21 cellular contexts compared by ENCODE assay signal in the genomic region with DNA sequence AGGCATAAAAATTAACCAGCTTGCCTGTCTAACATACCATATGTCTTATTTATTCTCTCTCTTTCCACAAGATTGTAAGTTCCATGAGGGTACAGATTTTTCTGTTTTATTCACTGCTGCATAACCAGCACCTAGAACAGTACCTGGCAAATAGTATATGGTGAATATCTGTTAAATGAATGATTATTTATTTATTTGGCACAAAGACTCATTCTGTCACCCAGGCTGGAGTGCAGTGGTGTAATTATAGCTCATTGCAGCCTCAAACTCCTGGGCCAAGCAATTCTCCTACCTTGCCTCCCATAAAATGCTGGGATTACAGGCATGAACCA. TPM values are rescaled to one million over a fixed set of nuclear protein-coding genes. Genes with fewer than 3 reads are reported as not detected.
A peak's percentile ranks its signal among the peaks of the same experiment; 100 is the strongest.
DNase-seq lines count a peak whose midpoint lies in the region; ATAC-seq and TF ChIP-seq lines count a peak whose summit lies in the region.
"Had no signal": no experiment of that assay in that cellular context is flagged by ENCODE, and none has a peak within 500 bp of the region (broad histone marks: within the 10 kb centered on the region; RNA-seq: fewer than 3 reads in every experiment).

No MANE protein-coding gene starts in this region.

- no peaks in the 10 kb centered on the region for H3K79me1 ChIP-seq in mesendoderm (ENCODE audit: low read length)

- peaks cover 55% of the 10 kb centered on the region for H3F3A ChIP-seq in SU-DHL-6 (ENCODE audit: insufficient read depth)

- H3K4me1 ChIP-seq in liver (ENCODE audit: control insufficient read depth in 4 of 4, insufficient read depth in 4 of 4, low read length in 3 of 4): peaks cover 2 to 11% (median 3%) of the 10 kb centered on the region in 4 donors
- peaks cover 12% of the 10 kb centered on the region for H3K4me1 ChIP-seq in stomach smooth muscle (ENCODE audit: control insufficient read depth, insufficient read depth, low read length)
- no peaks in the 10 kb centered on the region for H3K4me1 ChIP-seq in mesendoderm (ENCODE audit: control insufficient read depth, low read depth, low read length)

- H3K9me3 Mint-ChIP-seq in stimulated activated naive CD8-positive, alpha-beta T cell treated with anti-CD3 and anti-CD28 coated beads, Interleukin-15, amount 100 ng/mL, for 72 hours: no peaks in the 10 kb centered on the region
- H3K9me3 Mint-ChIP-seq: CD8-positive, alpha-beta memory T cell; H9 had no signal

- no peak overlapping the region for H2AK5ac ChIP-seq in mesendoderm (ENCODE audit: low read length)

- peak overlapping the region; percentile 73 for H3K27ac ChIP-seq in SU-DHL-6 (ENCODE audit: low read depth, low read length)
- H3K27ac ChIP-seq in liver (ENCODE audit: low read depth in 1 of 2, low read length in 2 of 2): peak overlapping the region; percentile 60 to 66
- peak overlapping the region; percentile 46 for H3K27ac ChIP-seq in stomach smooth muscle (ENCODE audit: low read length)
- no peak overlapping the region for H3K27ac ChIP-seq in mesendoderm (ENCODE audit: low read depth, low read length)
- H3K27ac ChIP-seq: HL-60 had no signal

- no peak overlapping the region for H3K4me3 Mint-ChIP-seq in stimulated activated naive CD8-positive, alpha-beta T cell treated with anti-CD3 and anti-CD28 coated beads, Interleukin-15, amount 100 ng/mL, for 72 hours
- H3K4me3 Mint-ChIP-seq: H9 had no signal

- H3K27me3 ChIP-seq in SU-DHL-6 (ENCODE audit: low read length) (no peaks in the 10 kb centered on the region), liver (ENCODE audit: control insufficient read depth in 4 of 4, insufficient read depth in 4 of 4, low read length in 3 of 4) (no peaks in the 10 kb centered on the region), stomach smooth muscle (ENCODE audit: control insufficient read depth in 1 of 2, insufficient read depth in 2 of 2, low read length in 2 of 2) (no peaks in the 10 kb centered on the region), mesendoderm (ENCODE audit: insufficient read depth, low read length, poor library complexity) (no peaks in the 10 kb centered on the region)
- H3K27me3 ChIP-seq: MG63 had no signal

- H3K56ac ChIP-seq in mesendoderm (ENCODE audit: low read length): no peak overlapping the region

- no peak for DNase-seq in stimulated activated naive CD8-positive, alpha-beta T cell treated with anti-CD3 and anti-CD28 coated beads, Interleukin-15, amount 100 ng/mL, for 72 hours
- no peak for DNase-seq in stimulated activated naive CD8-positive, alpha-beta T cell treated with anti-CD3 and anti-CD28 coated beads, Interleukin-15, Interleukin-2, amounts not matched to agents 100 U/mL and 50 U/mL, for 24 hours
- DNase-seq in mesendoderm: no peak
- no peak for DNase-seq in superior temporal gyrus (ENCODE audit: extremely low spot score)
- DNase-seq in activated CD4-positive, alpha-beta T cell treated with anti-CD3 and anti-CD28 coated beads for 48 hours: no peak
- DNase-seq: ACHN; C1 segment of cervical spinal cord; CD8-positive, alpha-beta memory T cell; DMS79 treated with DMSO at 0.1 percent for 48 hours; H9; Kasumi-1; MG63; NCI-H1092; NCI-H2029 treated with DMSO at 0.1 percent for 48 hours; NCI-H446 treated with DMSO at 0.1 percent for 48 hours; RPMI8226 had no signal

- H3K79me2 ChIP-seq in SU-DHL-6 (ENCODE audit: insufficient read depth, low read length) (peaks cover 100% of the 10 kb centered on the region), mesendoderm (ENCODE audit: control insufficient read depth, insufficient read depth, low read length) (no peaks in the 10 kb centered on the region)

- H2BK5ac ChIP-seq in mesendoderm (ENCODE audit: low read length): no peak overlapping the region

- peak overlapping the region; percentile 13 to 50 for H3K27ac Mint-ChIP-seq in stimulated activated naive CD8-positive, alpha-beta T cell treated with anti-CD3 and anti-CD28 coated beads, Interleukin-15, amount 100 ng/mL, for 72 hours
- H3K27ac Mint-ChIP-seq: H9 had no signal

- H3K4me2 ChIP-seq in SU-DHL-6 (ENCODE audit: low read depth, low read length, poor library complexity, severe bottlenecking): peak overlapping the region; percentile 53
- H3K4me2 ChIP-seq in mesendoderm (ENCODE audit: low read length): no peak overlapping the region

- no peak overlapping the region for H3K4ac ChIP-seq in mesendoderm (ENCODE audit: low read depth, low read length)

- H3K36me3 ChIP-seq in SU-DHL-6 (ENCODE audit: low read length): no peaks in the 10 kb centered on the region
- H3K36me3 ChIP-seq in liver (ENCODE audit: control insufficient read depth in 4 of 4, insufficient read depth in 3 of 4, low read depth in 1 of 4, low read length in 3 of 4): no peaks in the 10 kb centered on the region
- no peaks in the 10 kb centered on the region for H3K36me3 ChIP-seq in stomach smooth muscle (ENCODE audit: control insufficient read depth in 2 of 2, insufficient read depth in 2 of 2, low read length in 2 of 2)
- no peaks in the 10 kb centered on the region for H3K36me3 ChIP-seq in mesendoderm (ENCODE audit: control insufficient read depth, insufficient read depth, low read length)
- H3K36me3 ChIP-seq: MG63 had no signal

- H3K18ac ChIP-seq in mesendoderm (ENCODE audit: low read length): no peak overlapping the region

- no peak overlapping the region for H4K5ac ChIP-seq in mesendoderm (ENCODE audit: low read length)

- H3K27me3 Mint-ChIP-seq in stimulated activated naive CD8-positive, alpha-beta T cell treated with anti-CD3 and anti-CD28 coated beads, Interleukin-15, amount 100 ng/mL, for 72 hours: no peaks in the 10 kb centered on the region
- H3K27me3 Mint-ChIP-seq: CD8-positive, alpha-beta memory T cell had no signal

- H3K4me3 ChIP-seq in SU-DHL-6 (ENCODE audit: insufficient read depth, low read length, poor library complexity, severe bottlenecking): no peak overlapping the region
- H3K4me3 ChIP-seq in liver (ENCODE audit: low read depth in 1 of 3, low read length in 3 of 3): no peak overlapping the region
- H3K4me3 ChIP-seq in stomach smooth muscle (ENCODE audit: low read length in 2 of 2): no peak overlapping the region
- H3K4me3 ChIP-seq in mesendoderm (ENCODE audit: low read length): no peak overlapping the region
- H3K4me3 ChIP-seq: MG63 had no signal

- no peak overlapping the region for H2BK120ac ChIP-seq in mesendoderm (ENCODE audit: low read depth, low read length)

- no peaks in the 10 kb centered on the region for H4K20me1 ChIP-seq in SU-DHL-6 (ENCODE audit: low read depth, low read length)

- no peak overlapping the region for H2BK15ac ChIP-seq in mesendoderm (replicated peaks; ENCODE audit: low read depth)

- H3K9me2 ChIP-seq in SU-DHL-6 (replicated peaks; ENCODE audit: insufficient read depth, low read length): no peaks in the 10 kb centered on the region

- no peak overlapping the region for H2AFZ ChIP-seq in SU-DHL-6 (ENCODE audit: low read depth, low read length, severe bottlenecking)

- ATAC-seq in stimulated activated naive CD8-positive, alpha-beta T cell treated with anti-CD3 and anti-CD28 coated beads, Interleukin-15, amount 100 ng/mL, for 72 hours: no peak
- no peak for ATAC-seq in stimulated activated naive CD8-positive, alpha-beta T cell treated with anti-CD3 and anti-CD28 coated beads, Interleukin-15, Interleukin-2, amounts not matched to agents 100 U/mL and 50 U/mL, for 24 hours
- ATAC-seq: SK-N-SH treated with all-trans-retinoic acid at 6 μM for 48 hours had no signal

- no peak for TF ChIP-seq RAD21 in liver (IDR thresholded peaks at IDR 0.05)

- peaks cover 60% of the 10 kb centered on the region for H3K4me1 Mint-ChIP-seq in stimulated activated naive CD8-positive, alpha-beta T cell treated with anti-CD3 and anti-CD28 coated beads, Interleukin-15, amount 100 ng/mL, for 72 hours

- no peak overlapping the region for H3K23ac ChIP-seq in mesendoderm (ENCODE audit: low read length)

- H3K9ac ChIP-seq in SU-DHL-6 (ENCODE audit: low read length): no peak overlapping the region
- no peak overlapping the region for H3K9ac ChIP-seq in liver (ENCODE audit: low read depth in 1 of 2, low read length in 2 of 2)
- no peak overlapping the region for H3K9ac ChIP-seq in stomach smooth muscle (ENCODE audit: low read length in 2 of 2)
- H3K9ac ChIP-seq in mesendoderm (ENCODE audit: low read length): no peak overlapping the region

- no peak overlapping the region for H4K8ac ChIP-seq in mesendoderm (ENCODE audit: low read depth, low read length)

- H3K9me3 ChIP-seq in SU-DHL-6 (ENCODE audit: insufficient read depth, low read length) (no peaks in the 10 kb centered on the region), liver (ENCODE audit: control insufficient read depth in 4 of 4, low read length in 3 of 4) (no peaks in the 10 kb centered on the region), stomach smooth muscle (ENCODE audit: control insufficient read depth in 2 of 2, low read length in 2 of 2) (no peaks in the 10 kb centered on the region)
- H3K9me3 ChIP-seq: MG63 had no signal

- TF ChIP-seq CTCF in SU-DHL-6 (IDR thresholded peaks at IDR 0.05; ENCODE audit: insufficient read depth, low read length, poor library complexity, severe bottlenecking): no peak
- no peak for TF ChIP-seq CTCF in liver (IDR thresholded peaks at IDR 0.05; ENCODE audit: low read depth, low read length, missing input control)

TF ChIP-seq in liver, 16 proteins besides CTCF, POLR2A, EP300 and RAD21 (continues in another document):
- TF ChIP-seq NR2F2 (IDR thresholded peaks at IDR 0.05) (no peak), TAF1 (conservative IDR thresholded peaks at IDR 0.05) (no peak), FOXA1 (IDR thresholded peaks at IDR 0.05) (peak; percentile 4), SP1 (IDR thresholded peaks at IDR 0.05) (no peak)
- TF ChIP-seq, protein P1, sequence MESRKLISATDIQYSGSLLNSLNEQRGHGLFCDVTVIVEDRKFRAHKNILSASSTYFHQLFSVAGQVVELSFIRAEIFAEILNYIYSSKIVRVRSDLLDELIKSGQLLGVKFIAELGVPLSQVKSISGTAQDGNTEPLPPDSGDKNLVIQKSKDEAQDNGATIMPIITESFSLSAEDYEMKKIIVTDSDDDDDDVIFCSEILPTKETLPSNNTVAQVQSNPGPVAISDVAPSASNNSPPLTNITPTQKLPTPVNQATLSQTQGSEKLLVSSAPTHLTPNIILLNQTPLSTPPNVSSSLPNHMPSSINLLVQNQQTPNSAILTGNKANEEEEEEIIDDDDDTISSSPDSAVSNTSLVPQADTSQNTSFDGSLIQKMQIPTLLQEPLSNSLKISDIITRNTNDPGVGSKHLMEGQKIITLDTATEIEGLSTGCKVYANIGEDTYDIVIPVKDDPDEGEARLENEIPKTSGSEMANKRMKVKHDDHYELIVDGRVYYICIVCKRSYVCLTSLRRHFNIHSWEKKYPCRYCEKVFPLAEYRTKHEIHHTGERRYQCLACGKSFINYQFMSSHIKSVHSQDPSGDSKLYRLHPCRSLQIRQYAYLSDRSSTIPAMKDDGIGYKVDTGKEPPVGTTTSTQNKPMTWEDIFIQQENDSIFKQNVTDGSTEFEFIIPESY (IDR thresholded peaks at IDR 0.05): no peak
- TF ChIP-seq, protein P2, sequence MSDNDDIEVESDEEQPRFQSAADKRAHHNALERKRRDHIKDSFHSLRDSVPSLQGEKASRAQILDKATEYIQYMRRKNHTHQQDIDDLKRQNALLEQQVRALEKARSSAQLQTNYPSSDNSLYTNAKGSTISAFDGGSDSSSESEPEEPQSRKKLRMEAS (IDR thresholded peaks at IDR 0.05): no peak

RNA-seq across cellular contexts. Expression of a gene that starts 24.9 kb away (rescaled TPM):
- 10 to 100 TPM; 37.3 to 75.5 TPM for total RNA-seq in liver
- 10 to 100 TPM in 1 of 2 donors, 1 to 10 TPM in 1; 5.2 to 10.6 TPM for polyA plus RNA-seq in liver
- polyA plus RNA-seq in mesendoderm (2013, experiment 1 of 2): 1.9 TPM
- 1.9 TPM for polyA plus RNA-seq in mesendoderm (2013, experiment 2 of 2)
